Comparison of ENCODE assay signal across 14 cellular contexts in the genomic region with DNA sequence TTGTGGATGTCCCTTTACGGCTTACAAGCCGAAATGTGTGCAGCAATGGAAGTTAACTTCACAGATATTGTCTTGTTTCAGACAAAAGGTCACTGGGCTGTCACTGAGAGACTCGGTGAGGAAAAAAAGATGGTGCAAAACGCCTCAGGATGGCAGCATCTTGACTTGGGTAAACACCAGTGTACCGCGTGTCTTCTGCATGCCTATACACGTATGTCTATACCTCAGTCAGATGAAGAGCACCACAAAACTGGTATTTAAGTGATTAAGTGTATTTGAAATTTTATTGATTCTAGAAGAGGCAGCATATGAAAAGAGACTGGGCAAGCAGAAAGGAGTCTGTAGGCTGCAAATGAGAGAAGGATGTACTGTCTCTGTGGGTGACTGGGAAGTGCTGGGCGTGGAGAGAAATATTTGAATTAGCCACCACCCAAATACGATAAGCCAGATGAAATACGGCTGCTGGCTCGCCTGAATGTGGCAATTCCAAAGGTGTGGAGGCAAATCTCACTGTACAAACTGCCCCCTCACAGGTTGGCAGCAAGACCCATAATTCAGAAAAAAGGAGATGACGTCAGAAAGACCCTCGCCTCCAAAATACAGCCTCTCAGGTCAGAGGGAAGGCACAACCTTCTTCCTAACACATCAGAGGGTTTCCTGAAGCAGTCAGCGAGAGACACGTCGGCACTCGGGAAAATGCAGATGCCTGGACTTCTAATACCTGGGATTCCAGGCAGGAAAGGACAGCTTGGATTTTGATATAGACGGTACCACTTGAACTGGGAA. TPM values are rescaled to one million over a fixed set of nuclear protein-coding genes. Genes with fewer than 3 reads are reported as not detected.
A peak's percentile ranks its signal among the peaks of the same experiment; 100 is the strongest.
DNase-seq lines count a peak whose midpoint lies in the region; ATAC-seq and TF ChIP-seq lines count a peak whose summit lies in the region.
"Had no signal": no experiment of that assay in that cellular context is flagged by ENCODE, and none has a peak within 500 bp of the region (broad histone marks: within the 10 kb centered on the region; RNA-seq: fewer than 3 reads in every experiment).

No MANE protein-coding gene starts in this region.

- H3K27me3 ChIP-seq in mucosa of rectum (ENCODE audit: control insufficient read depth in 2 of 2, insufficient read depth in 2 of 2, low read length in 2 of 2) (no peaks in the 10 kb centered on the region), transverse colon (no peaks in the 10 kb centered on the region)

- POLR2A ChIA-PET in MCF 10A (lab: Yijun Ruan, JAX) = interaction anchor here (0.8 to 1.6 kb wide), 3 partner anchors 11 to 52 kb away, joined by 3 to 12 read pairs (median 4); no protein-coding TSS in a partner anchor

- H3K27ac ChIP-seq in epithelial cell of prostate (peak overlapping the region; percentile 70), mucosa of rectum (ENCODE audit: low read depth in 2 of 2, low read length in 2 of 2) (peak overlapping the region; percentile 46 to 62), transverse colon (peak overlapping the region; percentile 33 to 55 (median 47))

- BruUV-seq in MCF 10A (replicated peaks; lab: Mats Ljungman, UMichigan) = no TSS peak

- H3K9me3 Mint-ChIP-seq in MCF 10A (ENCODE audit: unreplicated experiment) = no peaks in the 10 kb centered on the region
- H3K9me3 Mint-ChIP-seq in stimulated activated memory B cell treated with anti-CD40 and anti-IgM and Interleukin-4, amounts not matched to agents 10 μg/mL and 1 μg/mL and 100 μg/mL, for 72 hours = no peaks in the 10 kb centered on the region
- H3K9me3 Mint-ChIP-seq: CD8-positive, alpha-beta T cell had no signal

- H3K4me1 ChIP-seq in mucosa of rectum (ENCODE audit: control insufficient read depth in 2 of 2, insufficient read depth in 2 of 2, low read length in 2 of 2) = peaks cover 10 to 46% of the 10 kb centered on the region in 2 donors
- H3K4me1 ChIP-seq in transverse colon = peaks cover 0 to 44% (median 25%) of the 10 kb centered on the region in 4 donors

- H3K36me3 ChIP-seq in mucosa of rectum (ENCODE audit: control insufficient read depth in 2 of 2, insufficient read depth in 2 of 2, low read length in 2 of 2) (no peaks in the 10 kb centered on the region), transverse colon (no peaks in the 10 kb centered on the region)

- H3K9me3 ChIP-seq in mucosa of rectum (ENCODE audit: control insufficient read depth in 2 of 2, low read length in 2 of 2) (no peaks in the 10 kb centered on the region), transverse colon (no peaks in the 10 kb centered on the region)

- no peaks in the 10 kb centered on the region for H3K27me3 Mint-ChIP-seq in MCF 10A (ENCODE audit: insufficient read depth, unreplicated experiment)
- peaks cover 19% of the 10 kb centered on the region for H3K27me3 Mint-ChIP-seq in stimulated activated memory B cell treated with anti-CD40 and anti-IgM and Interleukin-4, amounts not matched to agents 10 μg/mL and 1 μg/mL and 100 μg/mL, for 72 hours

- CTCF ChIA-PET in MCF 10A (lab: Yijun Ruan, JAX) = interaction anchor here (0.6 to 0.7 kb wide), 2 partner anchors 17 to 23 kb away, joined by 3 read pairs; no protein-coding TSS in a partner anchor

- H3K36me3 Mint-ChIP-seq in MCF 10A (ENCODE audit: insufficient read depth, unreplicated experiment) = no peaks in the 10 kb centered on the region
- no peaks in the 10 kb centered on the region for H3K36me3 Mint-ChIP-seq in stimulated activated memory B cell treated with anti-CD40 and anti-IgM and Interleukin-4, amounts not matched to agents 10 μg/mL and 1 μg/mL and 100 μg/mL, for 72 hours
- H3K36me3 Mint-ChIP-seq: CD8-positive, alpha-beta T cell had no signal

- peaks cover 6% of the 10 kb centered on the region for H3K4me1 Mint-ChIP-seq in MCF 10A (ENCODE audit: insufficient read depth, unreplicated experiment)
- no peaks in the 10 kb centered on the region for H3K4me1 Mint-ChIP-seq in stimulated activated memory B cell treated with anti-CD40 and anti-IgM and Interleukin-4, amounts not matched to agents 10 μg/mL and 1 μg/mL and 100 μg/mL, for 72 hours

- DNase-seq in MCF 10A (ENCODE audit: unreplicated experiment) (no peak), epithelial cell of prostate (ENCODE audit: low read depth, low spot score) (no peak), transverse colon (peak; percentile 59), NCI-H2081 (lab: John Stamatoyannopoulos, UW) (no peak)
- DNase-seq in stimulated activated naive CD8-positive, alpha-beta T cell treated with anti-CD3 and anti-CD28 coated beads, Interleukin-15, Interleukin-2, amounts not matched to agents 100 U/mL and 50 U/mL, for 24 hours = no peak
- DNase-seq: CD8-positive, alpha-beta T cell; GF-D8; GOT3; MM.1S; NCI-H1105; NCI-H187; NCI-H510A had no signal

- TF ChIP-seq CTCF in MCF 10A (IDR thresholded peaks at IDR 0.05; ENCODE audit: unreplicated experiment) = no peak
- TF ChIP-seq CTCF in transverse colon (IDR thresholded peaks at IDR 0.05) = no peak

- peak overlapping the region; percentile 49 for H3K27ac Mint-ChIP-seq in MCF 10A (ENCODE audit: low read depth, unreplicated experiment)
- H3K27ac Mint-ChIP-seq in stimulated activated memory B cell treated with anti-CD40 and anti-IgM and Interleukin-4, amounts not matched to agents 10 μg/mL and 1 μg/mL and 100 μg/mL, for 72 hours = no peak overlapping the region
- H3K27ac Mint-ChIP-seq: CD8-positive, alpha-beta T cell had no signal

- no peak for ATAC-seq in stimulated activated memory B cell treated with anti-CD40 and anti-IgM and Interleukin-4, amounts not matched to agents 10 μg/mL and 1 μg/mL and 100 μg/mL, for 72 hours
- no peak for ATAC-seq in stimulated activated naive CD8-positive, alpha-beta T cell treated with anti-CD3 and anti-CD28 coated beads, Interleukin-15, Interleukin-2, amounts not matched to agents 100 U/mL and 50 U/mL, for 24 hours
- ATAC-seq: CD8-positive, alpha-beta T cell had no signal

- WGBS in transverse colon (ENCODE audit: low coverage in 1 of 2), 2 donors = 65 to 70% methylated on average over 10 to 18 of the region's 18 CpGs

- no peak overlapping the region for H3K4me3 Mint-ChIP-seq in MCF 10A (ENCODE audit: unreplicated experiment)
- H3K4me3 Mint-ChIP-seq in stimulated activated memory B cell treated with anti-CD40 and anti-IgM and Interleukin-4, amounts not matched to agents 10 μg/mL and 1 μg/mL and 100 μg/mL, for 72 hours = no peak overlapping the region
- H3K4me3 Mint-ChIP-seq: CD8-positive, alpha-beta T cell had no signal

- H3K9ac ChIP-seq in mucosa of rectum (ENCODE audit: low read depth in 1 of 2, low read length in 2 of 2) = peak overlapping the region in 1 of 2 donors; percentile 47

- H3K4me3 ChIP-seq in mucosa of rectum (ENCODE audit: low read length in 2 of 2) (peak overlapping the region; percentile 0 to 25), transverse colon (no peak overlapping the region)

- in situ Hi-C loops in transverse colon (cut with MboI; ENCODE audit: low pct_ligation_motif_present in 1 of 4, low pct_unique_long_range_greater_than_20kb in 1 of 4, low sequenced_read_pairs in 3 of 4) = no loop called here

- TF ChIP-seq POLR2A in transverse colon (IDR thresholded peaks at IDR 0.05) = no peak

- TF ChIP-seq EP300 in transverse colon (IDR thresholded peaks at IDR 0.05; ENCODE audit: low read depth) = no peak

- intact Hi-C loops in MCF 10A (cut with micrococcal nuclease) = no loop called here
- intact Hi-C loops in transverse colon (cut with DNase I; ENCODE audit: low total_unique reads) = no loop called here

RNA-seq across cellular contexts. Expression of a gene that starts 53.4 kb away (rescaled TPM):
- total RNA-seq in MCF 10A (2022) = 13.2 and 15.1 TPM in 2 replicates
- total RNA-seq in transverse colon = 100 to 1,000 TPM; 100 to 188 (median 135) TPM

Comparison
In these comparisons a context has a peak if more than half of its experiments do, and no peak if none do; other contexts are left out.
1. H3K4me3 ChIP-seq: peak in mucosa of rectum (2 of 2); none in transverse colon (0 of 4).
2. Peak in every context shown above with its lines, with median percentiles within 50 percentile points of each other: H3K27ac ChIP-seq.